ENCODE assay signal across 9 cellular contexts in genomic region chr9:136977223-136978072, GRCh38. TPM values are rescaled to one million over a fixed set of nuclear protein-coding genes. Genes with fewer than 3 reads are reported as not detected.
DNase-seq lines count a peak whose midpoint lies in the region; ATAC-seq and TF ChIP-seq lines count a peak whose summit lies in the region.
"Had no signal": no experiment of that assay in that cellular context is flagged by ENCODE, and none has a peak within 500 bp of the region (broad histone marks: within the 10 kb centered on the region; RNA-seq: fewer than 3 reads in every experiment).

TSS of gene PTGDS (plus strand) at chr9:136977504. CDS start at chr9:136977579, 75 bp downstream.

- no peaks in the 10 kb centered on the region for H3K36me3 ChIP-seq in gastroesophageal sphincter

- H3K27me3 Mint-ChIP-seq in stimulated activated naive CD8-positive, alpha-beta T cell treated with anti-CD3 and anti-CD28 coated beads, Interleukin-15, amount 100 ng/mL, for 72 hours, result no peaks in the 10 kb centered on the region
- peaks cover 27% of the 10 kb centered on the region for H3K27me3 Mint-ChIP-seq in nephron progenitor cell (ENCODE audit: low read depth, poor library complexity)

- peaks cover 36% of the 10 kb centered on the region for H3K4me1 Mint-ChIP-seq in stimulated activated naive CD8-positive, alpha-beta T cell treated with anti-CD3 and anti-CD28 coated beads, Interleukin-15, amount 100 ng/mL, for 72 hours
- H3K4me1 Mint-ChIP-seq in nephron progenitor cell, result peaks cover 8% of the 10 kb centered on the region

- no peak for DNase-seq in stimulated activated naive CD8-positive, alpha-beta T cell treated with anti-CD3 and anti-CD28 coated beads, Interleukin-15, amount 100 ng/mL, for 72 hours
- DNase-seq in stimulated activated naive CD8-positive, alpha-beta T cell treated with anti-CD3 and anti-CD28 coated beads, Interleukin-15, Interleukin-2, amounts not matched to agents 100 U/mL and 50 U/mL, for 24 hours, result no peak
- peak; percentile 41 for DNase-seq in nephron progenitor cell
- DNase-seq in NCI-H748 treated with DMSO at 0.1 percent for 48 hours (lab: John Stamatoyannopoulos, UW), result no peak
- no peak for DNase-seq in NCI-H1417 (lab: John Stamatoyannopoulos, UW)
- no peak for DNase-seq in stimulated activated CD4-positive, alpha-beta T cell treated with anti-CD3 and anti-CD28 coated beads, Interleukin-1b, Interleukin-23, amount 100 ng/mL, for 48 hours
- DNase-seq: DND-41 had no signal

- peak within 1 kb of the TSS; percentile 27 to 57 for H3K4me3 ChIP-seq in gastroesophageal sphincter

- peak within 1 kb of the TSS in 2 of 4 donors; percentile 54 to 61 for H3K27ac ChIP-seq in gastroesophageal sphincter

- TF ChIP-seq CTCF in gastroesophageal sphincter (IDR thresholded peaks at IDR 0.05) (no peak), nephron progenitor cell (IDR thresholded peaks at IDR 0.05) (no peak)

- 20% methylated on average over 3 of the region's 44 CpGs; no CpG with 5 or more reads in 1 of the 2 donors for WGBS in gastroesophageal sphincter (ENCODE audit: low coverage in 1 of 2), 2 donors

- no peak for TF ChIP-seq EP300 in gastroesophageal sphincter (IDR thresholded peaks at IDR 0.05)

- ATAC-seq in stimulated activated naive CD8-positive, alpha-beta T cell treated with anti-CD3 and anti-CD28 coated beads, Interleukin-15, amount 100 ng/mL, for 72 hours, result no peak
- ATAC-seq in stimulated activated naive CD8-positive, alpha-beta T cell treated with anti-CD3 and anti-CD28 coated beads, Interleukin-15, Interleukin-2, amounts not matched to agents 100 U/mL and 50 U/mL, for 24 hours, result no peak
- ATAC-seq in gastroesophageal sphincter, result no peak
- no peak for ATAC-seq in GM18870 (IDR thresholded peaks at IDR 0.05; ENCODE audit: unreplicated experiment)

- H3K9me3 ChIP-seq in gastroesophageal sphincter, result no peaks in the 10 kb centered on the region

- peaks cover 34% of the 10 kb centered on the region for H3K27me3 ChIP-seq in gastroesophageal sphincter

- H3K27ac Mint-ChIP-seq in stimulated activated naive CD8-positive, alpha-beta T cell treated with anti-CD3 and anti-CD28 coated beads, Interleukin-15, amount 100 ng/mL, for 72 hours, result no peak within 1 kb of the TSS
- H3K27ac Mint-ChIP-seq in nephron progenitor cell, result no peak within 1 kb of the TSS

- no peak for TF ChIP-seq POLR2A in gastroesophageal sphincter (IDR thresholded peaks at IDR 0.05)

- no peaks in the 10 kb centered on the region for H3K9me3 Mint-ChIP-seq in stimulated activated naive CD8-positive, alpha-beta T cell treated with anti-CD3 and anti-CD28 coated beads, Interleukin-15, amount 100 ng/mL, for 72 hours
- no peaks in the 10 kb centered on the region for H3K9me3 Mint-ChIP-seq in nephron progenitor cell

- peak within 1 kb of the TSS; percentile 22 to 51 for H3K4me3 Mint-ChIP-seq in stimulated activated naive CD8-positive, alpha-beta T cell treated with anti-CD3 and anti-CD28 coated beads, Interleukin-15, amount 100 ng/mL, for 72 hours
- H3K4me3 Mint-ChIP-seq in nephron progenitor cell, result peak within 1 kb of the TSS; percentile 60

- no peaks in the 10 kb centered on the region for H3K36me3 Mint-ChIP-seq in nephron progenitor cell (ENCODE audit: low read depth)

- peaks cover 0 to 40% (median 7%) of the 10 kb centered on the region in 3 donors for H3K4me1 ChIP-seq in gastroesophageal sphincter

RNA-seq across cellular contexts. Expression of gene PTGDS, which starts in this region (rescaled TPM):
- total RNA-seq in gastroesophageal sphincter, result 100 to 1,000 TPM in 1 of 4 donors, 10 to 100 TPM in 2, 1 to 10 TPM in 1; 7.4 to 132 (median 29.7) TPM
